In the genomic region with DNA sequence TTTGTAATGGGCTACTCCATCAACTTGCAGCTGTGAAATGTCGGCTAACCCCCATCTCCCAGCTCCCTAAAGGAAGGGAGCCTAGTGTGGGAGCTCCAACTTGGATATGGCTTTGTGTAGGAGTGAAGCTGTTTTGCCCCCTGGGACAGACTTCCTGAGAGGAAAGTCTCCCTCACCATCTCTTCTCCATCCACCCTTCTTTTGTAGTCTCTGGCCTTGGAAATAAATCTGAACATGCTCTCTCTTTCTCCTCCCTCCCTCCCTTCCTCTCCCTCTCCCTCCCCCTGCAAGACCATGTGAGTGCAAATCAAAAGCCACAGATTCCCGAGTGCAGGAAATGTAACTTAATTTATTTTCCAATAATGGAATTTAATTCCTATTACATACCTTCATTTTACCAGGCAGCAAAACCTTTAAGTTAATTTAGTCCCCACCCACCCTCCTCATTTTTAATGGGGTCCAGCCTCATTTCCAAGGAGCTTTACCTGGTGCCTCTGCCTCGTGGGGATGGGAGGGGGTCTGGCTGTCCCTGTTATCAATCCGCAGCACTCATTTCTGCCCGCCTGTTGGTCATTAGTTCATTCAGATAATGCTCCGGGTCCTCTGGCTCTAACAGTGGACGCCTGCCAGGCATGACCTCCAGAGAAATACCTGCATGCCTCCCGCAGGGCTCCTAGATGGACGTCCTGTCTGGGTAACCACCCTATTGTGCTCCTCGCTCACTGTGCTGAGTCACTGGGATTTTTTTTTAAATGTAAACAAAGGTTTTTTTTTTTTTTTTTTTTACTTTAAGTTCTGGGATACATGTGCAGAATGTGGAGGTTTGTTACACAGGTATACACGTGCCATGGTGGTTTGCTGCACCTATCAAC, we compare ENCODE assay signal across 14 cellular contexts.
A peak's percentile ranks its signal among the peaks of the same experiment; 100 is the strongest.
DNase-seq lines count a peak whose midpoint lies in the region; TF ChIP-seq lines count a peak whose summit lies in the region.
"Had no signal": no experiment of that assay in that cellular context is flagged by ENCODE, and none has a peak within 500 bp of the region (broad histone marks: within the 10 kb centered on the region; RNA-seq: fewer than 3 reads in every experiment).

No MANE protein-coding gene starts in this region.

- H3K9me3 ChIP-seq in GM23248 (ENCODE audit: low read depth), result no peaks in the 10 kb centered on the region

- H3K9me3 Mint-ChIP-seq in activated CD4-positive, alpha-beta T cell treated with anti-CD3 and anti-CD28 coated beads, Interleukin-2, amount 10 ng/mL, durations not matched to agents 24 days and 14 days, result peaks cover 6% of the 10 kb centered on the region

- no peaks in the 10 kb centered on the region for H3K79me2 ChIP-seq in GM23248 (ENCODE audit: insufficient read depth)

- no peak overlapping the region for H3K4me2 ChIP-seq in GM23248 (ENCODE audit: unreplicated experiment)

- H3K4me3 Mint-ChIP-seq in activated CD4-positive, alpha-beta T cell treated with anti-CD3 and anti-CD28 coated beads, Interleukin-2, amount 10 ng/mL, durations not matched to agents 24 days and 14 days, result no peak overlapping the region
- H3K4me3 Mint-ChIP-seq: CD8-positive, alpha-beta T cell; central memory CD8-positive, alpha-beta T cell; naive thymus-derived CD8-positive, alpha-beta T cell had no signal

- H2AFZ ChIP-seq in GM23248, result no peak overlapping the region

- no peaks in the 10 kb centered on the region for H3K27me3 Mint-ChIP-seq in activated CD4-positive, alpha-beta T cell treated with anti-CD3 and anti-CD28 coated beads, Interleukin-2, amount 10 ng/mL, durations not matched to agents 24 days and 14 days
- H3K27me3 Mint-ChIP-seq: central memory CD8-positive, alpha-beta T cell; naive thymus-derived CD8-positive, alpha-beta T cell had no signal

- no peaks in the 10 kb centered on the region for H3K9me2 ChIP-seq in GM23248 (ENCODE audit: insufficient read depth)

- in situ Hi-C loops in GM23248 (cut with MboI), result no loop called here

- no peak overlapping the region for H3K4me3 ChIP-seq in GM23248
- peak overlapping the region; percentile 11 for H3K4me3 ChIP-seq in choroid plexus epithelial cell (ENCODE audit: low read depth, low read length)

- H3K4me1 Mint-ChIP-seq in activated CD4-positive, alpha-beta T cell treated with anti-CD3 and anti-CD28 coated beads, Interleukin-2, amount 10 ng/mL, durations not matched to agents 24 days and 14 days, result no peaks in the 10 kb centered on the region
- H3K4me1 Mint-ChIP-seq: central memory CD8-positive, alpha-beta T cell; naive thymus-derived CD8-positive, alpha-beta T cell had no signal

- DNase-seq in GM23248, result peak; percentile 26
- peak; percentile 72 for DNase-seq in NCI-H226
- peak; percentile 60 for DNase-seq in choroid plexus epithelial cell (ENCODE audit: low read depth)
- peak; percentile 29 for DNase-seq in kidney tubule cell (ENCODE audit: low spot score)
- no peak for DNase-seq in NCI-H748 treated with DMSO at 0.1 percent for 48 hours (lab: John Stamatoyannopoulos, UW)
- DNase-seq in HuH-7.5 (ENCODE audit: low spot score), result no peak
- no peak for DNase-seq in activated CD4-positive, alpha-beta T cell treated with anti-CD3 and anti-CD28 coated beads, Interleukin-2, amount 10 ng/mL, durations not matched to agents 24 days and 14 days
- DNase-seq in NCI-H2227 treated with DMSO at 0.1 percent for 48 hours (lab: John Stamatoyannopoulos, UW), result no peak
- DNase-seq: activated gamma-delta T cell treated with Interleukin-2 at 50 U/mL for 16 hours; CD8-positive, alpha-beta T cell; naive thymus-derived CD8-positive, alpha-beta T cell; NCI-H187 treated with DMSO at 0.1 percent for 48 hours; T-helper 1 cell had no signal

- no peak overlapping the region for H3K27ac ChIP-seq in GM23248

- no peaks in the 10 kb centered on the region for H3K36me3 Mint-ChIP-seq in activated CD4-positive, alpha-beta T cell treated with anti-CD3 and anti-CD28 coated beads, Interleukin-2, amount 10 ng/mL, durations not matched to agents 24 days and 14 days (ENCODE audit: low read depth)
- H3K36me3 Mint-ChIP-seq: CD8-positive, alpha-beta T cell; naive thymus-derived CD8-positive, alpha-beta T cell had no signal

- TF ChIP-seq CTCF in choroid plexus epithelial cell (conservative IDR thresholded peaks at IDR 0.05; ENCODE audit: low read depth, low read length), result no peak

- intact Hi-C loops in activated CD4-positive, alpha-beta T cell treated with anti-CD3 and anti-CD28 coated beads, Interleukin-2, amount 10 ng/mL, durations not matched to agents 24 days and 14 days (cut with micrococcal nuclease), result no loop called here

- H3K9ac ChIP-seq in GM23248, result no peak overlapping the region

- no peaks in the 10 kb centered on the region for H3K36me3 ChIP-seq in GM23248 (ENCODE audit: low read depth)

- peaks cover 25% of the 10 kb centered on the region for H3K4me1 ChIP-seq in GM23248 (ENCODE audit: insufficient read depth)

- 53 to 57% methylated on average over 11 of the region's 11 CpGs for WGBS in GM23248 (ENCODE audit: low coverage in 1 of 2, low lambda C conversion rate in 2 of 2, missing lambda C conversion rate in 2 of 2), 2 experiments

- no peaks in the 10 kb centered on the region for H3K27me3 ChIP-seq in GM23248 (replicated peaks; ENCODE audit: insufficient read depth)

- peaks cover 12% of the 10 kb centered on the region; the same call in 1 of the 2 replicates for H3F3A ChIP-seq in GM23248 (ENCODE audit: insufficient read depth)

- no peak overlapping the region for H3K27ac Mint-ChIP-seq in activated CD4-positive, alpha-beta T cell treated with anti-CD3 and anti-CD28 coated beads, Interleukin-2, amount 10 ng/mL, durations not matched to agents 24 days and 14 days
- H3K27ac Mint-ChIP-seq: CD8-positive, alpha-beta T cell; naive thymus-derived CD8-positive, alpha-beta T cell had no signal

- no peaks in the 10 kb centered on the region for H4K20me1 ChIP-seq in GM23248 (ENCODE audit: insufficient read depth)

Comparison
In these comparisons a context has a peak if more than half of its experiments do, and no peak if none do; other contexts are left out.
1. DNase-seq: peak in GM23248 (single experiment), NCI-H226 (single experiment), choroid plexus epithelial cell (single experiment) and kidney tubule cell (single experiment); none in NCI-H748 treated with DMSO at 0.1 percent for 48 hours (single experiment), HuH-7.5 (single experiment), activated CD4-positive, alpha-beta T cell treated with anti-CD3 and anti-CD28 coated beads, Interleukin-2, amount 10 ng/mL, durations not matched to agents 24 days and 14 days (single experiment) and NCI-H2227 treated with DMSO at 0.1 percent for 48 hours (single experiment).